ENCODE assay signal across 20 cellular contexts in the genomic region with DNA sequence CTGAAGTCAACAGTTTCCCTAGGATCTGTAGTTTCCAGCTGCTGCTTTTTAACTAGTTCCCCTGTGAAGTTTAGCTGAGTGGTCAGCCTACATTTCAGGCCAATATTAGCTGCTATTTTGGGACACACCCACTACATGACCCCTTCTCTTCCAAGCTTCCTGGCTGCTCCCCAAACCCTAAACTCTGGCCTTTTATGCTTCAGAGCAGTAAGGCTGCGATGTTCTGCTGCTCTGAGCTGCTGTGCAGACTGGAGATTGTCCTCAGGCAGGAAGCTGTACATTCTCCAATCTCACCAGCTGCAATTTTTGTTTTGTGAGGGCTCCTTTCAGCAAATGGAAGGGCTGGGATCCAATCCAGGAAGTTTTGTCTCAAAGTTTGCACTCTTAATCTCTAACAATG. TPM values are rescaled to one million over a fixed set of nuclear protein-coding genes. Genes with fewer than 3 reads are reported as not detected.
DNase-seq lines count a peak whose midpoint lies in the region; ATAC-seq, FAIRE-seq and TF ChIP-seq lines count a peak whose summit lies in the region.
"Had no signal": no experiment of that assay in that cellular context is flagged by ENCODE, and none has a peak within 500 bp of the region (broad histone marks: within the 10 kb centered on the region; RNA-seq: fewer than 3 reads in every experiment).

No MANE protein-coding gene starts in this region.

- 40% methylated on average over 1 of the region's 1 CpG for WGBS in HepG2 (ENCODE audit: low lambda C conversion rate)
- no CpG with 5 or more reads among the region's 1 CpG for WGBS in right lobe of liver (ENCODE audit: insufficient coverage, low coverage, low lambda C conversion rate, missing lambda C conversion rate)
- WGBS in heart right ventricle, 2 donors, result 32 to 63% methylated on average over 1 of the region's 1 CpG
- WGBS in mesendoderm (ENCODE audit: extremely low coverage, insufficient coverage, low lambda C conversion rate), result no CpG with 5 or more reads among the region's 1 CpG

- no peak for ATAC-seq in HepG2
- ATAC-seq in right lobe of liver, result no peak
- ATAC-seq in heart right ventricle, result peak in 6 of 8 donors; percentile 59 to 90 (median 78)
- no peak for ATAC-seq in HG02623 (IDR thresholded peaks at IDR 0.05; ENCODE audit: unreplicated experiment)

- POLR2A ChIA-PET in HepG2 (lab: Yijun Ruan, JAX), result no interaction called here

- no peak overlapping the region for H3K4ac ChIP-seq in mesendoderm (ENCODE audit: low read depth, low read length)

- H2BK5ac ChIP-seq in mesendoderm (ENCODE audit: low read length), result no peak overlapping the region

- H3K4me1 ChIP-seq in HepG2 (ENCODE audit: insufficient read depth, low read length) (peaks cover 34% of the 10 kb centered on the region), right lobe of liver (no peaks in the 10 kb centered on the region), heart right ventricle (peaks cover 0 to 8% (median 0%) of the 10 kb centered on the region in 9 donors), mesendoderm (ENCODE audit: control insufficient read depth, low read depth, low read length) (no peaks in the 10 kb centered on the region)
- H3K4me1 ChIP-seq: BLaER1, HAP-1 had no signal

- BruUV-seq in HepG2 (replicated peaks; lab: Mats Ljungman, UMichigan), result no TSS peak

- peak overlapping the region; percentile 58 for H2AFZ ChIP-seq in HepG2 (ENCODE audit: low read length)

- no peaks in the 10 kb centered on the region for H3K9me3 ChIP-seq in HepG2 (ENCODE audit: low read length)
- no peaks in the 10 kb centered on the region for H3K9me3 ChIP-seq in right lobe of liver
- H3K9me3 ChIP-seq in heart right ventricle, result no peaks in the 10 kb centered on the region
- H3K9me3 ChIP-seq: BLaER1, HAP-1 had no signal

- H2BK120ac ChIP-seq in mesendoderm (ENCODE audit: low read depth, low read length), result no peak overlapping the region

- no peaks in the 10 kb centered on the region for H3K36me3 Mint-ChIP-seq in activated CD4-positive, alpha-beta T cell treated with anti-CD3 and anti-CD28 coated beads, Interleukin-2, amount 10 ng/mL, durations not matched to agents 24 days and 14 days (ENCODE audit: low read depth)
- H3K36me3 Mint-ChIP-seq: CD4-positive, CD25-positive, alpha-beta regulatory T cell had no signal

- CTCF ChIA-PET in HepG2 (lab: Yijun Ruan, JAX; ENCODE audit: low intra/inter-chr PET ratio, low total read pairs), result interaction anchor here (1.1 kb wide), 1 partner anchor 1301 kb away, joined by 3 read pairs; no protein-coding TSS in a partner anchor

- no peaks in the 10 kb centered on the region for H3K79me1 ChIP-seq in mesendoderm (ENCODE audit: low read length)

- no peak overlapping the region for H3K27ac ChIP-seq in HepG2 (ENCODE audit: extremely low read length, insufficient read depth, low read length)
- no peak overlapping the region for H3K27ac ChIP-seq in right lobe of liver
- H3K27ac ChIP-seq in heart right ventricle, result peak overlapping the region in 1 of 10 donors; percentile 1
- H3K27ac ChIP-seq in mesendoderm (ENCODE audit: low read depth, low read length), result no peak overlapping the region
- H3K27ac ChIP-seq: BLaER1 had no signal

- H3K9ac ChIP-seq in HepG2 (ENCODE audit: insufficient read depth, low read depth, low read length) (no peak overlapping the region), mesendoderm (ENCODE audit: low read length) (no peak overlapping the region)
- H3K9ac ChIP-seq: BLaER1 had no signal

- H4K5ac ChIP-seq in mesendoderm (ENCODE audit: low read length), result no peak overlapping the region

- no peak for TF ChIP-seq CTCF in HepG2 (CRISPR knock-in tag; IDR thresholded peaks at IDR 0.05)
- no peak for TF ChIP-seq CTCF in right lobe of liver (IDR thresholded peaks at IDR 0.05)
- no peak for TF ChIP-seq CTCF in heart right ventricle (IDR thresholded peaks at IDR 0.05)

- H3K4me1 Mint-ChIP-seq in activated CD4-positive, alpha-beta T cell treated with anti-CD3 and anti-CD28 coated beads, Interleukin-2, amount 10 ng/mL, durations not matched to agents 24 days and 14 days, result no peaks in the 10 kb centered on the region
- H3K4me1 Mint-ChIP-seq: CD4-positive, CD25-positive, alpha-beta regulatory T cell had no signal

- H4K20me1 ChIP-seq in HepG2 (ENCODE audit: insufficient read depth, low read length), result no peaks in the 10 kb centered on the region
- H4K20me1 ChIP-seq: BLaER1 had no signal

- in situ Hi-C loops in HepG2 (cut with HindIII; ENCODE audit: extremely low pct_ligation_motif_present, low pct_unique_long_range_greater_than_20kb), result no loop called here

- no peak for FAIRE-seq in HepG2 (lab: Jason Lieb, UNC)
- FAIRE-seq: GM12891 had no signal

- H3K4me3 ChIP-seq in HepG2 (replicated peaks in 1 of 3; ENCODE audit: insufficient read depth in 1 of 3, low read depth in 2 of 3, low read length in 3 of 3) (no peak overlapping the region), right lobe of liver (no peak overlapping the region), heart right ventricle (no peak overlapping the region), mesendoderm (ENCODE audit: low read length) (no peak overlapping the region)
- H3K4me3 ChIP-seq: BLaER1, HAP-1 had no signal

- H3K56ac ChIP-seq in mesendoderm (ENCODE audit: low read length), result peak overlapping the region; percentile 49

- no peak overlapping the region for H3K18ac ChIP-seq in mesendoderm (ENCODE audit: low read length)

- no peak for DNase-seq in HepG2 (ENCODE audit: low spot score)
- no peak for DNase-seq in right lobe of liver
- DNase-seq in heart right ventricle, result peak in 1 of 2 donors; percentile 13
- DNase-seq in mesendoderm, result no peak
- DNase-seq in activated CD4-positive, alpha-beta T cell treated with anti-CD3 and anti-CD28 coated beads, Interleukin-2, amount 10 ng/mL, durations not matched to agents 24 days and 14 days, result no peak
- no peak for DNase-seq in NK-92 treated with Interleukin-12 subunit alpha and Interleukin-12 subunit beta, amount 100 ng/mL, for 24 hours (lab: John Stamatoyannopoulos, UW)
- DNase-seq: DMS79, GF-D8, GOT3, NCI-H1092, NCI-H1417 treated with DMSO at 0.1 percent for 48 hours, NCI-H1694 treated with DMSO at 0.1 percent for 48 hours, NCI-H2171, NCI-H774, SHP77 treated with DMSO at 0.1 percent for 48 hours had no signal

- H2AK5ac ChIP-seq in mesendoderm (ENCODE audit: low read length), result no peak overlapping the region

- H2BK15ac ChIP-seq in mesendoderm (replicated peaks; ENCODE audit: low read depth), result no peak overlapping the region

- intact Hi-C loops in HepG2 (cut with micrococcal nuclease; ENCODE audit: unreplicated experiment) (loop anchor here (5.0 kb wide), 1 partner anchor 110 kb away; no protein-coding TSS in a partner anchor), right lobe of liver (cut with DNase I) (no loop called here), heart right ventricle (cut with DNase I) (no loop called here)
- intact Hi-C loops in activated CD4-positive, alpha-beta T cell treated with anti-CD3 and anti-CD28 coated beads, Interleukin-2, amount 10 ng/mL, durations not matched to agents 24 days and 14 days (cut with micrococcal nuclease), result no loop called here

- no peak overlapping the region for H3K4me2 ChIP-seq in HepG2 (ENCODE audit: low read depth, low read length)
- H3K4me2 ChIP-seq in mesendoderm (ENCODE audit: low read length), result no peak overlapping the region
- H3K4me2 ChIP-seq: BLaER1 had no signal

- H3K9me3 Mint-ChIP-seq in activated CD4-positive, alpha-beta T cell treated with anti-CD3 and anti-CD28 coated beads, Interleukin-2, amount 10 ng/mL, durations not matched to agents 24 days and 14 days, result no peaks in the 10 kb centered on the region

- H3K27ac Mint-ChIP-seq in activated CD4-positive, alpha-beta T cell treated with anti-CD3 and anti-CD28 coated beads, Interleukin-2, amount 10 ng/mL, durations not matched to agents 24 days and 14 days, result no peak overlapping the region
- H3K27ac Mint-ChIP-seq: CD4-positive, CD25-positive, alpha-beta regulatory T cell had no signal

- no peak overlapping the region for H4K8ac ChIP-seq in mesendoderm (ENCODE audit: low read depth, low read length)

- H3K36me3 ChIP-seq in HepG2 (replicated peaks in 1 of 2; ENCODE audit: control insufficient read depth in 1 of 2, insufficient read depth in 2 of 2, low read length in 2 of 2) (no peaks in the 10 kb centered on the region), right lobe of liver (no peaks in the 10 kb centered on the region), heart right ventricle (no peaks in the 10 kb centered on the region), mesendoderm (ENCODE audit: control insufficient read depth, insufficient read depth, low read length) (no peaks in the 10 kb centered on the region)
- H3K36me3 ChIP-seq: BLaER1, HAP-1 had no signal

- H3K27me3 ChIP-seq in HepG2 (ENCODE audit: control insufficient read depth in 1 of 2, insufficient read depth in 2 of 2, low read length in 2 of 2) (no peaks in the 10 kb centered on the region; a peak in 1 of 5 replicates), right lobe of liver (no peaks in the 10 kb centered on the region), heart right ventricle (peaks cover 0 to 10% (median 0%) of the 10 kb centered on the region in 7 donors), mesendoderm (ENCODE audit: insufficient read depth, low read length, poor library complexity) (no peaks in the 10 kb centered on the region)
- H3K27me3 ChIP-seq: BLaER1 had no signal

- H3K27me3 Mint-ChIP-seq in activated CD4-positive, alpha-beta T cell treated with anti-CD3 and anti-CD28 coated beads, Interleukin-2, amount 10 ng/mL, durations not matched to agents 24 days and 14 days, result no peaks in the 10 kb centered on the region
- H3K27me3 Mint-ChIP-seq: CD4-positive, CD25-positive, alpha-beta regulatory T cell had no signal

- no peak for TF ChIP-seq POLR2A in HepG2 (IDR thresholded peaks at IDR 0.05; ENCODE audit: insufficient read depth in 1 of 2, low read depth in 2 of 2, low read length in 2 of 2)
- no peak for TF ChIP-seq POLR2A in right lobe of liver (IDR thresholded peaks at IDR 0.05)

- TF ChIP-seq RAD21 in HepG2 (CRISPR knock-in tag; IDR thresholded peaks at IDR 0.05), result no peak

- no peak overlapping the region for H3K23ac ChIP-seq in mesendoderm (ENCODE audit: low read length)

- TF ChIP-seq EP300 in HepG2 (IDR thresholded peaks at IDR 0.05; ENCODE audit: low read depth in 2 of 2, low read length in 2 of 2) (no peak), HepG2 (CRISPR knock-in tag; IDR thresholded peaks at IDR 0.05; ENCODE audit: borderline replicate concordance) (no peak)

- no peaks in the 10 kb centered on the region for H3K79me2 ChIP-seq in HepG2 (ENCODE audit: insufficient read depth, low read length)
- H3K79me2 ChIP-seq in mesendoderm (ENCODE audit: control insufficient read depth, insufficient read depth, low read length), result no peaks in the 10 kb centered on the region

- H3K4me3 Mint-ChIP-seq in activated CD4-positive, alpha-beta T cell treated with anti-CD3 and anti-CD28 coated beads, Interleukin-2, amount 10 ng/mL, durations not matched to agents 24 days and 14 days, result no peak overlapping the region
- H3K4me3 Mint-ChIP-seq: CD4-positive, CD25-positive, alpha-beta regulatory T cell had no signal

RNA-seq across cellular contexts. Expression of a gene that starts 48.0 kb away (rescaled TPM):
- total RNA-seq in HepG2 (2016; rRNA removed; fragmentation: Illumina TruSeq; extraction: Trizol), result 0.60 and 1.2 TPM in 2 replicates
- 0.09 and 0.10 TPM in 2 replicates for total RNA-seq in HepG2 (2016; cell fraction: cytosol; rRNA removed; fragmentation: Illumina TruSeq; extraction: Trizol; ENCODE audit: low read depth)
- total RNA-seq in HepG2 (2016; cell fraction: insoluble cytoplasmic fraction; rRNA removed; fragmentation: Illumina TruSeq; extraction: Trizol), result 0.58 and 0.80 TPM in 2 replicates
- 0.25 and 0.28 TPM in 2 replicates for total RNA-seq in HepG2 (2016; cell fraction: membrane; rRNA removed; fragmentation: Illumina TruSeq; extraction: Trizol)
- total RNA-seq in HepG2 (2016; cell fraction: nucleus; rRNA removed; fragmentation: Illumina TruSeq; extraction: Trizol), result 1.1 and 1.4 TPM in 2 replicates
- 0.13 and 0.21 TPM in 2 replicates for polyA plus RNA-seq in HepG2 (2011; rRNA removed)
- polyA plus RNA-seq in HepG2 (2011; cell fraction: cytosol; rRNA removed), result 0.05 and 0.12 TPM in 2 replicates
- polyA plus RNA-seq in HepG2 (2011; cell fraction: nucleus; rRNA removed), result 0.17 and 0.29 TPM in 2 replicates
- polyA plus RNA-seq in HepG2 (2012), result 0.52 and 0.99 TPM in 2 replicates
- polyA plus RNA-seq in HepG2 (2016; cell fraction: cytosol; fragmentation: Illumina TruSeq; extraction: Trizol; ENCODE audit: low read depth), result 0.05 and 0.06 TPM in 2 replicates
- polyA plus RNA-seq in HepG2 (2016; cell fraction: insoluble cytoplasmic fraction; fragmentation: Illumina TruSeq; extraction: Trizol; ENCODE audit: low read depth), result 0.46 and 0.70 TPM in 2 replicates
- 0.10 and 0.17 TPM in 2 replicates for polyA plus RNA-seq in HepG2 (2016; cell fraction: membrane; fragmentation: Illumina TruSeq; extraction: Trizol; ENCODE audit: low read depth)
- polyA plus RNA-seq in HepG2 (2016; cell fraction: nucleus; fragmentation: Illumina TruSeq; extraction: Trizol; ENCODE audit: insufficient read depth, low read depth), result 0.51 and 0.67 TPM in 2 replicates
- polyA minus RNA-seq in HepG2 (2011; rRNA and poly(A)+ RNA removed; ENCODE audit: low replicate concordance), result 0.22 TPM in 1 of 2 replicates, not detected in the other
- polyA minus RNA-seq in HepG2 (2011; cell fraction: cytosol; rRNA and poly(A)+ RNA removed), result 0.26 TPM in 1 of 2 replicates, not detected in the other
- polyA minus RNA-seq in HepG2 (2011; cell fraction: nucleus; rRNA and poly(A)+ RNA removed), result 1.2 and 1.4 TPM in 2 replicates
- 10 to 100 TPM; 12.0 to 26.5 (median 22.4) TPM for total RNA-seq in right lobe of liver
- under 1 TPM in 1 of 10 donors, not detected in 9; 0.09 TPM for total RNA-seq in heart right ventricle
- not detected for polyA plus RNA-seq in heart right ventricle
- 1.4 TPM for polyA plus RNA-seq in mesendoderm (2013, experiment 1 of 2)
- 1.5 TPM for polyA plus RNA-seq in mesendoderm (2013, experiment 2 of 2)
- total RNA-seq in activated CD4-positive, alpha-beta T cell treated with anti-CD3 and anti-CD28 coated beads, Interleukin-2, amount 10 ng/mL, durations not matched to agents 24 days and 14 days, result not detected in 2 replicates
- total RNA-seq: CD4-positive, CD25-positive, alpha-beta regulatory T cell had no signal
- polyA plus RNA-seq: CD4-positive, CD25-positive, alpha-beta regulatory T cell had no signal

Comparison
In these comparisons a context has a peak if more than half of its experiments do, and no peak if none do; other contexts are left out.
1. RNA of a gene that starts 48.0 kb away (total RNA-seq): 12.0 to 26.5 TPM in right lobe of liver; 0.09 to 1.4 TPM in HepG2, 0.09 TPM in heart right ventricle and not detected in activated CD4-positive, alpha-beta T cell treated with anti-CD3 and anti-CD28 coated beads, Interleukin-2, amount 10 ng/mL, durations not matched to agents 24 days and 14 days; every median in the first group is over 4 times any median in the second.
2. ATAC-seq: peak in heart right ventricle (6 of 8); none in HepG2 (single experiment), right lobe of liver (0 of 4) and HG02623 (single experiment).